ENCODE assay signal across 20 cellular contexts in genomic region chr22:30801695-30802094, GRCh38.
DNase-seq lines count a peak whose midpoint lies in the region; ATAC-seq and TF ChIP-seq lines count a peak whose summit lies in the region.
"Had no signal": no experiment of that assay in that cellular context is flagged by ENCODE, and none has a peak within 500 bp of the region (broad histone marks: within the 10 kb centered on the region; RNA-seq: fewer than 3 reads in every experiment).

No MANE protein-coding gene starts in this region.

- H3K4me3 Mint-ChIP-seq in activated naive CD4-positive, alpha-beta T cell treated with anti-CD3 and anti-CD28 coated beads, Interleukin-2, amount 50 U/mL, for 24 hours = peak overlapping the region; percentile 7
- peak overlapping the region; percentile 11 for H3K4me3 Mint-ChIP-seq in activated T-helper 17 cell treated with anti-CD3 and anti-CD28 coated beads, Interleukin-2, amount 50 U/mL, for 72 hours
- H3K4me3 Mint-ChIP-seq in glutamatergic neuron (ENCODE audit: unreplicated experiment) (peak overlapping the region; percentile 85), type B pancreatic cell (peak overlapping the region; percentile 52)
- H3K4me3 Mint-ChIP-seq: CD8-positive, alpha-beta T cell had no signal

- H3K27ac Mint-ChIP-seq in activated naive CD4-positive, alpha-beta T cell treated with anti-CD3 and anti-CD28 coated beads, Interleukin-2, amount 50 U/mL, for 24 hours = no peak overlapping the region
- H3K27ac Mint-ChIP-seq in activated naive CD4-positive, alpha-beta T cell treated with anti-CD3 and anti-CD28 coated beads, Interleukin-2, amount 50 U/mL, for 72 hours = no peak overlapping the region
- no peak overlapping the region for H3K27ac Mint-ChIP-seq in activated T-helper 17 cell treated with anti-CD3 and anti-CD28 coated beads, Interleukin-2, amount 50 U/mL, for 72 hours
- H3K27ac Mint-ChIP-seq in glutamatergic neuron (ENCODE audit: unreplicated experiment) (no peak overlapping the region), type B pancreatic cell (no peak overlapping the region)
- H3K27ac Mint-ChIP-seq: CD8-positive, alpha-beta T cell had no signal

- H3K36me3 ChIP-seq in neuronal stem cell (replicated peaks in 1 of 2; ENCODE audit: control insufficient read depth in 2 of 2, insufficient read depth in 2 of 2, low read length in 2 of 2) (no peaks in the 10 kb centered on the region), SK-N-SH (replicated peaks in 1 of 2; ENCODE audit: control insufficient read depth in 1 of 2, insufficient read depth in 2 of 2, low read length in 1 of 2) (no peaks in the 10 kb centered on the region)

- H3K79me2 ChIP-seq in SK-N-SH (ENCODE audit: insufficient read depth) = no peaks in the 10 kb centered on the region

- no peak overlapping the region for H3K14ac ChIP-seq in neuronal stem cell (ENCODE audit: low read length)

- no peak for TF ChIP-seq EP300 in SK-N-SH (IDR thresholded peaks at IDR 0.05; ENCODE audit: borderline replicate concordance in 1 of 2, low read depth in 1 of 2, low read length in 1 of 2)

- WGBS in neuronal stem cell (ENCODE audit: extremely low coverage in 2 of 2, insufficient read length in 2 of 2, insufficient replicate concordance in 1 of 2), 2 donors = no CpG with 5 or more reads among the region's 3 CpGs
- 87% methylated on average over 3 of the region's 3 CpGs for WGBS in SK-N-SH (ENCODE audit: low lambda C conversion rate)

- H3F3A ChIP-seq in SK-N-SH (replicated peaks; ENCODE audit: insufficient read depth) = no peaks in the 10 kb centered on the region

- H3K4me3 ChIP-seq in neuronal stem cell (ENCODE audit: low read length in 2 of 2) (peak overlapping the region in 1 of 2 donors; percentile 11), SK-N-SH (ENCODE audit: low read depth in 2 of 2, low read length in 1 of 2) (no peak overlapping the region)

- TF ChIP-seq RAD21 in SK-N-SH (IDR thresholded peaks at IDR 0.05; ENCODE audit: low read length) = no peak

- H3K4ac ChIP-seq in neuronal stem cell (ENCODE audit: low read length) = no peak overlapping the region

- H2AFZ ChIP-seq in neuronal stem cell (ENCODE audit: low read length) (no peak overlapping the region), SK-N-SH (ENCODE audit: low read depth) (no peak overlapping the region)

- no peak overlapping the region for H4K8ac ChIP-seq in neuronal stem cell (ENCODE audit: low read depth, low read length)

- H2BK5ac ChIP-seq in neuronal stem cell (ENCODE audit: low read length) = no peak overlapping the region

- H3K4me1 ChIP-seq in neuronal stem cell (ENCODE audit: control insufficient read depth in 2 of 2, insufficient read depth in 1 of 2, low read depth in 1 of 2, low read length in 2 of 2) (peaks cover 3 to 7% of the 10 kb centered on the region in 2 donors), SK-N-SH (ENCODE audit: control insufficient read depth in 1 of 2, insufficient read depth in 2 of 2, low read depth in 1 of 2, low read length in 1 of 2) (peaks cover 8 to 10% of the 10 kb centered on the region in 2 experiments; a peak in 2 of 4 replicates)

- H3K4me1 Mint-ChIP-seq in activated naive CD4-positive, alpha-beta T cell treated with anti-CD3 and anti-CD28 coated beads, Interleukin-2, amount 50 U/mL, for 24 hours = peaks cover 5% of the 10 kb centered on the region
- no peaks in the 10 kb centered on the region for H3K4me1 Mint-ChIP-seq in activated T-helper 17 cell treated with anti-CD3 and anti-CD28 coated beads, Interleukin-2, amount 50 U/mL, for 72 hours
- peaks cover 19% of the 10 kb centered on the region for H3K4me1 Mint-ChIP-seq in glutamatergic neuron (ENCODE audit: low read depth, unreplicated experiment)
- no peaks in the 10 kb centered on the region for H3K4me1 Mint-ChIP-seq in type B pancreatic cell (ENCODE audit: unreplicated experiment)

- DNase-seq in activated naive CD4-positive, alpha-beta T cell treated with anti-CD3 and anti-CD28 coated beads, Interleukin-2, amount 50 U/mL, for 72 hours (ENCODE audit: low spot score in 2 of 2) = no peak
- DNase-seq in glutamatergic neuron = no peak
- DNase-seq in type B pancreatic cell (ENCODE audit: extremely low spot score, unreplicated experiment) = no peak
- no peak for DNase-seq in NCI-H187 treated with DMSO at 0.1 percent for 48 hours (lab: John Stamatoyannopoulos, UW)
- no peak for DNase-seq in neuronal stem cell (ENCODE audit: low spot score)
- no peak for DNase-seq in SK-N-SH
- DNase-seq: 8988T; AML-193; CD8-positive, alpha-beta T cell; DMS53; GDM1; NCI-H1105 treated with DMSO at 0.1 percent for 48 hours; NCI-H2081; NCI-H345; NCI-H524 treated with DMSO at 0.1 percent for 48 hours; OCI-M1; Right ventricle myocardium superior; SW 1271 had no signal

- H3K9ac ChIP-seq in neuronal stem cell (ENCODE audit: low read depth, low read length, poor library complexity) (no peak overlapping the region), SK-N-SH (no peak overlapping the region)

- ATAC-seq in activated naive CD4-positive, alpha-beta T cell treated with anti-CD3 and anti-CD28 coated beads, Interleukin-2, amount 50 U/mL, for 72 hours = no peak
- ATAC-seq in activated T-helper 17 cell treated with anti-CD3 and anti-CD28 coated beads, Interleukin-2, amount 50 U/mL, for 72 hours (replicated peaks) = no peak
- ATAC-seq: CD8-positive, alpha-beta T cell had no signal

- no peak overlapping the region for H2BK120ac ChIP-seq in neuronal stem cell (ENCODE audit: low read depth, low read length)

- H3K27ac ChIP-seq in neuronal stem cell (replicated peaks; ENCODE audit: low read length) = no peak overlapping the region
- H3K27ac ChIP-seq in SK-N-SH (ENCODE audit: low read depth in 2 of 2, low read length in 1 of 2) = no peak overlapping the region

- H3K9me3 ChIP-seq in neuronal stem cell (replicated peaks in 1 of 2; ENCODE audit: control insufficient read depth in 2 of 2, insufficient read depth in 1 of 2, low read depth in 1 of 2, low read length in 2 of 2) (no peaks in the 10 kb centered on the region), SK-N-SH (no peaks in the 10 kb centered on the region)

- H3K4me2 ChIP-seq in neuronal stem cell (ENCODE audit: insufficient read depth, low read length, poor library complexity, severe bottlenecking) = no peak overlapping the region
- H3K4me2 ChIP-seq in SK-N-SH = no peak overlapping the region

- peaks cover 34% of the 10 kb centered on the region for H3K27me3 Mint-ChIP-seq in activated naive CD4-positive, alpha-beta T cell treated with anti-CD3 and anti-CD28 coated beads, Interleukin-2, amount 50 U/mL, for 24 hours
- H3K27me3 Mint-ChIP-seq in activated T-helper 17 cell treated with anti-CD3 and anti-CD28 coated beads, Interleukin-2, amount 50 U/mL, for 72 hours = peaks cover 36% of the 10 kb centered on the region
- peaks cover 12% of the 10 kb centered on the region for H3K27me3 Mint-ChIP-seq in glutamatergic neuron (ENCODE audit: unreplicated experiment)
- H3K27me3 Mint-ChIP-seq in type B pancreatic cell = peaks cover 77% of the 10 kb centered on the region

- H4K20me1 ChIP-seq in SK-N-SH (ENCODE audit: insufficient read depth) = peaks cover 26% of the 10 kb centered on the region

- no peaks in the 10 kb centered on the region for H3K9me2 ChIP-seq in SK-N-SH

- peaks cover 0 to 44% (median 35%) of the 10 kb centered on the region in 3 experiments for H3K27me3 ChIP-seq in neuronal stem cell (ENCODE audit: control insufficient read depth in 3 of 3, insufficient read depth in 3 of 3, low read depth in 1 of 3, low read length in 3 of 3)
- 0 out of 2 replicates have a peak, but pooled peaks cover 6% of the 10 kb centered on the region for H3K27me3 ChIP-seq in SK-N-SH (ENCODE audit: insufficient read depth)

- POLR2A ChIA-PET in SK-N-SH (lab: Yijun Ruan, JAX) = no interaction called here

- TF ChIP-seq CTCF in glutamatergic neuron (IDR thresholded peaks at IDR 0.05; ENCODE audit: partially characterized antibody, unreplicated experiment) (no peak), type B pancreatic cell (conservative IDR thresholded peaks at IDR 0.05) (no peak), SK-N-SH (IDR thresholded peaks at IDR 0.05) (no peak)

- no peak overlapping the region for H2BK15ac ChIP-seq in neuronal stem cell (ENCODE audit: low read length)

- no peaks in the 10 kb centered on the region for H3K9me3 Mint-ChIP-seq in activated naive CD4-positive, alpha-beta T cell treated with anti-CD3 and anti-CD28 coated beads, Interleukin-2, amount 50 U/mL, for 24 hours
- no peaks in the 10 kb centered on the region for H3K9me3 Mint-ChIP-seq in activated naive CD4-positive, alpha-beta T cell treated with anti-CD3 and anti-CD28 coated beads, Interleukin-2, amount 50 U/mL, for 72 hours
- no peaks in the 10 kb centered on the region for H3K9me3 Mint-ChIP-seq in activated T-helper 17 cell treated with anti-CD3 and anti-CD28 coated beads, Interleukin-2, amount 50 U/mL, for 72 hours
- H3K9me3 Mint-ChIP-seq in glutamatergic neuron (ENCODE audit: unreplicated experiment) (peaks cover 11% of the 10 kb centered on the region), type B pancreatic cell (no peaks in the 10 kb centered on the region)
- H3K9me3 Mint-ChIP-seq: CD8-positive, alpha-beta T cell had no signal

- no peak overlapping the region for H3K18ac ChIP-seq in neuronal stem cell (ENCODE audit: low read length)

- no peak overlapping the region for H4K91ac ChIP-seq in neuronal stem cell (ENCODE audit: low read depth, low read length, poor library complexity)

- no peaks in the 10 kb centered on the region for H3K79me1 ChIP-seq in neuronal stem cell (ENCODE audit: low read depth, low read length)

- H3K36me3 Mint-ChIP-seq in activated naive CD4-positive, alpha-beta T cell treated with anti-CD3 and anti-CD28 coated beads, Interleukin-2, amount 50 U/mL, for 24 hours = peaks cover 3% of the 10 kb centered on the region
- peaks cover 0 to 11% of the 10 kb centered on the region in 2 donors for H3K36me3 Mint-ChIP-seq in activated naive CD4-positive, alpha-beta T cell treated with anti-CD3 and anti-CD28 coated beads, Interleukin-2, amount 50 U/mL, for 72 hours
- H3K36me3 Mint-ChIP-seq in activated T-helper 17 cell treated with anti-CD3 and anti-CD28 coated beads, Interleukin-2, amount 50 U/mL, for 72 hours (ENCODE audit: low read depth) = no peaks in the 10 kb centered on the region
- no peaks in the 10 kb centered on the region for H3K36me3 Mint-ChIP-seq in glutamatergic neuron (ENCODE audit: unreplicated experiment)
- H3K36me3 Mint-ChIP-seq in type B pancreatic cell = no peaks in the 10 kb centered on the region
- H3K36me3 Mint-ChIP-seq: CD8-positive, alpha-beta T cell had no signal

- no peak overlapping the region for H3K23ac ChIP-seq in neuronal stem cell (ENCODE audit: low read depth, low read length, poor library complexity)

- H2BK12ac ChIP-seq in neuronal stem cell (ENCODE audit: low read length) = no peak overlapping the region

- no peak overlapping the region for H2AK5ac ChIP-seq in neuronal stem cell (ENCODE audit: low read depth, low read length)

- CTCF ChIA-PET in SK-N-SH (lab: Yijun Ruan, JAX) = interaction anchor here (1.2 to 1.3 kb wide), 4 partner anchors 21 to 167 kb away, joined by 3 to 4 read pairs (median 4); no protein-coding TSS in a partner anchor

TF ChIP-seq in SK-N-SH, 30 proteins besides CTCF, POLR2A, EP300 and RAD21 (continues in another document):
- TF ChIP-seq SIN3A (IDR thresholded peaks at IDR 0.05; ENCODE audit: borderline replicate concordance, low read depth, low read length) (no peak), GATA2 (CRISPR knock-in tag; IDR thresholded peaks at IDR 0.05) (no peak), ELF1 (IDR thresholded peaks at IDR 0.05) (no peak), YY1 (IDR thresholded peaks at IDR 0.05; ENCODE audit: low read depth) (no peak)

Comparison
In these comparisons a context has a peak if more than half of its experiments do, and no peak if none do; other contexts are left out.
1. H3K4me3 Mint-ChIP-seq: peak in every context shown above with its lines; median percentile 85 in glutamatergic neuron; 52 in type B pancreatic cell; 11 in activated T-helper 17 cell treated with anti-CD3 and anti-CD28 coated beads, Interleukin-2, amount 50 U/mL, for 72 hours; 7 in activated naive CD4-positive, alpha-beta T cell treated with anti-CD3 and anti-CD28 coated beads, Interleukin-2, amount 50 U/mL, for 24 hours.